Comparison of ENCODE assay signal across 9 cellular contexts in the genomic region with DNA sequence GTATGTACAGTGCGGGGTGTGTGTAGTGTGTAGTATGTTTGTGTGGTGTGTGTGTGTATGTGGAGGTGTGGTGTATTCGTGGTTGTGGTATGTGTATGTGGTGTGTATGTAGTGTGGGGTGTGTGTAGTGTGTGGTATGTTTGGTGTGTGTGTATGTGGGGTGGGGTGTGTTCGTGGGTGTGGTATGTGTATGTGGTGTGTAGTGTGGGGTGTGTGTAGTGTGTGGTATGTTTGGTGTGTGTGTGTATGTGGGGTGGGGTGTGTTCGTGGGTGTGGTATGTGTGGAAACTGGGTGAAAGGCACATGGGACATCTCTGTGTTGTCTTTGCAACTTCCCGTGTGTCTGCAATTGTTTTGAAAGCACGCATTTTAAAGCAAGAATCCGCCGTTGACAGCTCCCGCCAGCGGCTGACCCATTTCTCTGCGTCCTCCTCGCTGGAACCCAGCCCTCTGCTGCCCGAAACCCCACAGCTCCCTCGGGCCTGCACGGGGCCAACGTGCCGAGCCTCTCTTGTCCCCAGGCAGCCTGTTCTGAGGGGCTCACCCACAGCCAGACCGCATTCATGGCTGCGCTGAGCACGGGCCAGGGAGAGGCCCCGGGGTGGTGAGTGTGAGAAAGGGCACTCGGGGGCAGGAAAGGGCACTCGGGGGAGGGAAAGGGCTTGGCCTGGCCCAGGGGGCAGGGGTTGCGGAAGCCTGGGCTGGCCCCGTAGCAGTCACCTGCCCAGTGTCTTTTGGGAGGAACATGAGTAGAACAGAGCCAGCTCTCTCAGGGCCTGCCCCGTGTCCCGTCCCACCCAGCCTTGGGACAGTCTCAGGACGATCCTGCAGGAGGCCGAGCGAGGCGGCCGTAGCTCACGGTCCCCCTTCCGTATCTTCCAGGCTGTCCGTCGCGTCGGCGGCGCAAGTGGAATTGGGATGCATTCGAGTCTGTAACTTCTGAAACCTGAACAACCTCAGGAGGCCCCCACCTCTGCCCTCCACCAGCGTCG.
DNase-seq lines count a peak whose midpoint lies in the region; ATAC-seq and TF ChIP-seq lines count a peak whose summit lies in the region.
"Had no signal": no experiment of that assay in that cellular context is flagged by ENCODE, and none has a peak within 500 bp of the region (broad histone marks: within the 10 kb centered on the region; RNA-seq: fewer than 3 reads in every experiment).

No MANE protein-coding gene starts in this region.

- H3K9me3 ChIP-seq in esophagus squamous epithelium (no peaks in the 10 kb centered on the region), suprapubic skin (no peaks in the 10 kb centered on the region)
- H3K9me3 ChIP-seq: thoracic aorta had no signal

- TF ChIP-seq POLR2A in esophagus squamous epithelium (IDR thresholded peaks at IDR 0.05), result no peak
- TF ChIP-seq POLR2A in suprapubic skin (IDR thresholded peaks at IDR 0.05), result no peak

- ATAC-seq in GM18858 (IDR thresholded peaks at IDR 0.05; ENCODE audit: unreplicated experiment) (no peak), GM21367 (IDR thresholded peaks at IDR 0.05; ENCODE audit: unreplicated experiment) (no peak), HG03095 (IDR thresholded peaks at IDR 0.05; ENCODE audit: unreplicated experiment) (no peak)

- no peak for TF ChIP-seq EP300 in suprapubic skin (IDR thresholded peaks at IDR 0.05)

- no peaks in the 10 kb centered on the region for H3K27me3 ChIP-seq in esophagus squamous epithelium
- H3K27me3 ChIP-seq in suprapubic skin, result peaks cover 7% of the 10 kb centered on the region

- no peak for TF ChIP-seq CTCF in esophagus squamous epithelium (IDR thresholded peaks at IDR 0.05)
- TF ChIP-seq CTCF in suprapubic skin (IDR thresholded peaks at IDR 0.05), result no peak

- H3K4me3 ChIP-seq in esophagus squamous epithelium (no peak overlapping the region), suprapubic skin (no peak overlapping the region)
- H3K4me3 ChIP-seq: dorsolateral prefrontal cortex, thoracic aorta had no signal

- DNase-seq in RPMI7951 (ENCODE audit: low read depth), result peak; percentile 52
- DNase-seq in esophagus squamous epithelium (lab: John Stamatoyannopoulos, UW), result no peak
- DNase-seq in lung microvascular endothelial cell (ENCODE audit: low read depth in 2 of 2), result peak; percentile 44 to 46
- DNase-seq in suprapubic skin (ENCODE audit: low spot score in 2 of 2), result peak; percentile 81 to 90

- H3K27ac ChIP-seq in esophagus squamous epithelium, result peak overlapping the region in 3 of 4 donors; percentile 14 to 57 (median 28)
- H3K27ac ChIP-seq in suprapubic skin, result peak overlapping the region; percentile 52
- H3K27ac ChIP-seq: dorsolateral prefrontal cortex, thoracic aorta had no signal

- 35 to 71% methylated on average over 5 to 23 of the region's 43 CpGs for WGBS in esophagus squamous epithelium, 2 donors
- WGBS in suprapubic skin, result 58% methylated on average over 26 of the region's 43 CpGs

- H3K36me3 ChIP-seq in esophagus squamous epithelium (no peaks in the 10 kb centered on the region), suprapubic skin (no peaks in the 10 kb centered on the region)
- H3K36me3 ChIP-seq: thoracic aorta had no signal

- intact Hi-C loops in esophagus squamous epithelium (cut with DNase I), result no loop called here

- peaks cover 0 to 7% (median 0%) of the 10 kb centered on the region in 3 donors for H3K4me1 ChIP-seq in esophagus squamous epithelium
- H3K4me1 ChIP-seq in suprapubic skin, result peaks cover 8% of the 10 kb centered on the region
